11 cellular contexts compared by ENCODE assay signal in the genomic region with DNA sequence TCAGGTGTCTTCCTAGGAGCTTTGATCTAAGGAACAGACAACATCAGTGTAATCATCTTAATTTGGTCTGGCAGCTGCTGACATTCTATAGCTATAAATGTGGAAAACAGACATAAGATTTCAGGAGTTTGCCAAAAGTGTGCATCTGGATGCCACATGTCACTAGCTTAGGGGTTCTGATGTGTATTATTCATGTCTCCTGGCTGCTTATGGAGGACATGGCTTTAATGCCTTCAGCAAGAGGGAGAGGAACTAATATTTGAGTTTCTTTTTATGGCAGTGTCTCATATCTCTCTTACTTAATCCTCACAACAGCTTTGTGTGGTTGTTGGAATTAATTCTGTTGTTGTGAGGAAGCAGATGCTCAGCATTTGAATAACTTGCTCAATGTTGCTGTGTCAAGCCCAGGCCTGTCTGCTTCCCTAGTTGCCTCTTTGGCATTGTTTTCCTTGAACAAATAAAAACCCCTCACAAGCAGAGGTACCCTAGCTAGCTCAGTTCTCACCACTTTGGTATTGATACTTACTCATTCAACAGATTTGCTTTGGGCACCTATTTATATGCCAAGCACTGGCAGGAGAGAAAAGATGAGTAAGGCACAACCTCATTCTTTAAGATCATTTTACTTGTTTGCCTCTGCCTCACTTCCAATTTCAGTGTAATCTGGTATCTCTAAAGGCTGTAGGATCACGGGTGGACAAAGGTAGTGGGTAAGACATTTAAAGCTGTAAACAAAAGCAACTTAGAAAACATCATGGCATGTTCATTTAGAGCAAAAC. TPM values are rescaled to one million over a fixed set of nuclear protein-coding genes. Genes with fewer than 3 reads are reported as not detected.
A peak's percentile ranks its signal among the peaks of the same experiment; 100 is the strongest.
DNase-seq lines count a peak whose midpoint lies in the region; ATAC-seq, FAIRE-seq and TF ChIP-seq lines count a peak whose summit lies in the region.
"Had no signal": no experiment of that assay in that cellular context is flagged by ENCODE, and none has a peak within 500 bp of the region (broad histone marks: within the 10 kb centered on the region; RNA-seq: fewer than 3 reads in every experiment).

No MANE protein-coding gene starts in this region.

- no peak overlapping the region for H2BK5ac ChIP-seq in H1 (ENCODE audit: low read depth, low read length)

- no peak overlapping the region for H2BK120ac ChIP-seq in H1 (replicated peaks; ENCODE audit: low read depth, low read length)

- H3K79me1 ChIP-seq in H1 (ENCODE audit: low read depth, low read length): no peaks in the 10 kb centered on the region

- H4K91ac ChIP-seq in H1 (replicated peaks; ENCODE audit: insufficient read length, low read length): no peak overlapping the region

- no peak for TF ChIP-seq EP300 in H1 (IDR thresholded peaks at IDR 0.05; ENCODE audit: borderline replicate concordance in 1 of 2, low read depth in 2 of 2, low read length in 2 of 2)
- TF ChIP-seq EP300 in stomach (IDR thresholded peaks at IDR 0.05): no peak

- H2BK20ac ChIP-seq in H1 (ENCODE audit: low read length): no peak overlapping the region

- H3K9me3 ChIP-seq in H1 (ENCODE audit: insufficient read depth in 2 of 2, low read depth in 1 of 2, low read length in 1 of 2): no peaks in the 10 kb centered on the region
- H3K9me3 ChIP-seq in stomach: no peaks in the 10 kb centered on the region
- H3K9me3 ChIP-seq: ascending aorta had no signal

- H3K79me2 ChIP-seq in H1 (ENCODE audit: control insufficient read depth in 1 of 2, insufficient read depth in 2 of 2, low read length in 2 of 2): no peaks in the 10 kb centered on the region

- CTCF ChIA-PET in H1 (lab: Charles Lee; ENCODE audit: partially characterized antibody): interaction anchor here (1.1 to 1.8 kb wide), 2 partner anchors 11 to 42 kb away, joined by 3 to 7 read pairs; no protein-coding TSS in a partner anchor

- FAIRE-seq in H1 (lab: Jason Lieb, UNC): no peak

- ATAC-seq in HG02885 (IDR thresholded peaks at IDR 0.05; ENCODE audit: poor library complexity, unreplicated experiment) (no peak), HG03175 (IDR thresholded peaks at IDR 0.05; ENCODE audit: unreplicated experiment) (no peak)

- no peak overlapping the region for H3K9ac ChIP-seq in H1 (replicated peaks in 1 of 4; ENCODE audit: extremely low read depth in 1 of 4, low read depth in 3 of 4, low read length in 3 of 4)

- no peaks in the 10 kb centered on the region for H4K20me1 ChIP-seq in H1 (replicated peaks in 1 of 2; ENCODE audit: control insufficient read depth in 1 of 2, insufficient read depth in 2 of 2, low read length in 2 of 2)

- no peak overlapping the region for H3K4me2 ChIP-seq in H1 (ENCODE audit: insufficient read depth in 1 of 2, low read depth in 2 of 2, low read length in 2 of 2)

- POLR2A ChIA-PET in H1 (lab: Charles Lee; ENCODE audit: partially characterized antibody): interaction anchor here (0.8 to 1.4 kb wide), 2 partner anchors 23 to 25 kb away, joined by 3 to 4 read pairs; no protein-coding TSS in a partner anchor

- no peak overlapping the region for H2AK5ac ChIP-seq in H1 (ENCODE audit: low read depth, low read length)

- DNase-seq in SIG-M5 treated with dmso at 0.1 percent for 504 hours (lab: John Stamatoyannopoulos, UW; ENCODE audit: unreplicated experiment) (peak; percentile 44), SIG-M5 (lab: John Stamatoyannopoulos, UW) (no peak), NCI-H69 (lab: John Stamatoyannopoulos, UW) (peak; percentile 87), H1 (ENCODE audit: low read depth in 1 of 2, low spot score in 2 of 2) (no peak), GM19238 (ENCODE audit: insufficient read length, low spot score) (no peak), stomach (no peak)
- DNase-seq: NCI-H1092 treated with DMSO at 0.1 percent for 48 hours, retina had no signal

- H3K14ac ChIP-seq in H1 (ENCODE audit: insufficient read length): no peak overlapping the region

- intact Hi-C loops in stomach (cut with DNase I; ENCODE audit: low total_unique reads): no loop called here

- H4K8ac ChIP-seq in H1 (ENCODE audit: extremely low read depth, insufficient read depth, low read length): no peak overlapping the region

- no peak overlapping the region for H3K23ac ChIP-seq in H1 (ENCODE audit: insufficient read length)

- H3K4me3 ChIP-seq in H1 (ENCODE audit: extremely low read depth in 1 of 4, insufficient read depth in 2 of 4, low read depth in 3 of 4, low read length in 4 of 4) (no peak overlapping the region), stomach (no peak overlapping the region)
- H3K4me3 ChIP-seq: ascending aorta had no signal

- no peak for TF ChIP-seq CTCF in H1 (IDR thresholded peaks at IDR 0.05; ENCODE audit: control extremely low read depth in 1 of 3, insufficient read depth in 1 of 3, low read depth in 1 of 3, low read length in 3 of 3)
- TF ChIP-seq CTCF in stomach (IDR thresholded peaks at IDR 0.05): no peak

- H3K36me3 ChIP-seq in H1 (ENCODE audit: control insufficient read depth in 2 of 4, insufficient read depth in 4 of 4, low read length in 3 of 4) (no peaks in the 10 kb centered on the region), stomach (no peaks in the 10 kb centered on the region)
- H3K36me3 ChIP-seq: ascending aorta had no signal

- H3K4me1 ChIP-seq in H1 (replicated peaks in 1 of 4; ENCODE audit: control insufficient read depth in 3 of 4, insufficient read depth in 4 of 4, low read length in 3 of 4) (peaks cover 0 to 10% (median 2%) of the 10 kb centered on the region in 4 experiments; a peak in 2 of 7 replicates), stomach (no peaks in the 10 kb centered on the region)

- H2BK15ac ChIP-seq in H1 (ENCODE audit: low read length): no peak overlapping the region

- no peak overlapping the region for H3K56ac ChIP-seq in H1 (replicated peaks; ENCODE audit: insufficient read length, low read depth, low read length)

- WGBS in H1 (ENCODE audit: extremely low coverage in 1 of 2, insufficient coverage in 1 of 2, insufficient read length in 1 of 2, insufficient replicate concordance in 2 of 2, low coverage in 1 of 2, low lambda C conversion rate in 2 of 2, missing lambda C conversion rate in 1 of 2), 2 experiments: 64% methylated on average over 1 of the region's 1 CpG; no CpG with 5 or more reads in 1 of the 2 experiments
- 39 to 57% (median 53%) methylated on average over 1 of the region's 1 CpG for WGBS in stomach, 5 donors

- no peak overlapping the region for H3K18ac ChIP-seq in H1 (ENCODE audit: extremely low read depth, low read length)

- peak overlapping the region; percentile 2; the same call in 1 of the 2 replicates for H2AFZ ChIP-seq in H1 (ENCODE audit: low read length)

- H3K23me2 ChIP-seq in H1 (ENCODE audit: low read depth, low read length): no peaks in the 10 kb centered on the region

- no peak overlapping the region for H2BK12ac ChIP-seq in H1 (ENCODE audit: low read depth, low read length)

- TF ChIP-seq RAD21 in H1 (IDR thresholded peaks at IDR 0.05 in 1 of 2, conservative IDR thresholded peaks at IDR 0.05 in 1 of 2; ENCODE audit: low read depth in 2 of 2, low read length in 2 of 2): no peak

- TF ChIP-seq POLR2A in H1 (IDR thresholded peaks at IDR 0.05; ENCODE audit: control extremely low read depth in 1 of 2, low read depth in 2 of 2, low read length in 2 of 2): no peak
- no peak for TF ChIP-seq POLR2A in stomach (IDR thresholded peaks at IDR 0.05)

- H3K4ac ChIP-seq in H1 (replicated peaks; ENCODE audit: insufficient read length, low read depth, low read length): no peak overlapping the region

- H3K27me3 ChIP-seq in H1 (replicated peaks in 1 of 4; ENCODE audit: control insufficient read depth in 3 of 4, extremely low read depth in 1 of 4, insufficient read depth in 3 of 4, low read length in 3 of 4) (no peaks in the 10 kb centered on the region), stomach (no peaks in the 10 kb centered on the region)
- H3K27me3 ChIP-seq: ascending aorta had no signal

- H3K27ac ChIP-seq in H1 (ENCODE audit: low read depth, low read length) (no peak overlapping the region), stomach (no peak overlapping the region)
- H3K27ac ChIP-seq: ascending aorta had no signal

- no peak overlapping the region for H4K5ac ChIP-seq in H1 (ENCODE audit: insufficient read length, low read depth, low read length)

TF ChIP-seq in H1, 55 proteins besides CTCF, POLR2A, EP300 and RAD21:
- TF ChIP-seq, protein P1, sequence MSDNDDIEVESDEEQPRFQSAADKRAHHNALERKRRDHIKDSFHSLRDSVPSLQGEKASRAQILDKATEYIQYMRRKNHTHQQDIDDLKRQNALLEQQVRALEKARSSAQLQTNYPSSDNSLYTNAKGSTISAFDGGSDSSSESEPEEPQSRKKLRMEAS (IDR thresholded peaks at IDR 0.05): no peak
- TF ChIP-seq TAF1 (IDR thresholded peaks at IDR 0.05; ENCODE audit: low read depth, low read length) (no peak), KDM4A (IDR thresholded peaks at IDR 0.05; ENCODE audit: low read depth, low read length, severe bottlenecking) (no peak), EZH2 (IDR thresholded peaks at IDR 0.05; ENCODE audit: low read depth, low read length, severe bottlenecking) (no peak), SP1 (IDR thresholded peaks at IDR 0.05; ENCODE audit: low read depth, low read length) (no peak), BACH1 (IDR thresholded peaks at IDR 0.05; ENCODE audit: low read length) (no peak), RXRA (IDR thresholded peaks at IDR 0.05; ENCODE audit: insufficient read depth, low read depth, low read length) (no peak)

RNA-seq across cellular contexts. Expression of a gene that starts 39.8 kb away (rescaled TPM):
- 2.2 and 2.8 TPM in 2 replicates for total RNA-seq in H1 (2021; fragmentation: NEBNext Ultra II Directional; extraction: Animal tissue kit (Norgen Biotek cat#: 25700))
- 1.0 and 1.2 TPM in 2 replicates for polyA plus RNA-seq in H1 (2011; rRNA removed)
- 2.6 TPM for polyA plus RNA-seq in H1 (2011; cell fraction: cytosol; rRNA removed)
- 1.2 TPM for polyA plus RNA-seq in H1 (2011; cell fraction: nucleus; rRNA removed)
- 1.8 to 2.6 TPM (median 1.9 TPM) in 4 replicates for polyA plus RNA-seq in H1 (2012, experiment 1 of 2)
- polyA plus RNA-seq in H1 (2012, experiment 2 of 2): 0.34 TPM
- 1.0 TPM for polyA plus RNA-seq in H1 (2013, experiment 1 of 2)
- polyA plus RNA-seq in H1 (2013, experiment 2 of 2): 1.1 TPM
- 1.8 and 2.5 TPM in 2 replicates for polyA minus RNA-seq in H1 (2011; rRNA and poly(A)+ RNA removed)
- polyA minus RNA-seq in H1 (2011; cell fraction: cytosol; rRNA and poly(A)+ RNA removed): 2.3 TPM
- 9.2 TPM for polyA minus RNA-seq in H1 (2011; cell fraction: nucleus; rRNA and poly(A)+ RNA removed)
- total RNA-seq in stomach: 10 to 100 TPM; 14.7 to 78.1 (median 26.7) TPM
- 1 to 10 TPM; 1.6 to 2.6 (median 2.3) TPM for polyA plus RNA-seq in stomach

RNA-seq across cellular contexts. Expression of a gene that starts 48.2 kb away (rescaled TPM):
- total RNA-seq in H1 (2021; fragmentation: NEBNext Ultra II Directional; extraction: Animal tissue kit (Norgen Biotek cat#: 25700)): 120 and 127 TPM in 2 replicates
- polyA plus RNA-seq in H1 (2011; rRNA removed) (56.8 and 70.6 TPM in 2 replicates), stomach (10 to 100 TPM; 19.4 to 64.3 (median 54.2) TPM)
- polyA plus RNA-seq in H1 (2011; cell fraction: cytosol; rRNA removed): 89.5 TPM
- polyA plus RNA-seq in H1 (2011; cell fraction: nucleus; rRNA removed): 112 TPM
- 82.0 to 110 TPM (median 92.9 TPM) in 4 replicates for polyA plus RNA-seq in H1 (2012, experiment 1 of 2)
- 9.3 TPM for polyA plus RNA-seq in H1 (2012, experiment 2 of 2)
- 62.9 TPM for polyA plus RNA-seq in H1 (2013, experiment 1 of 2)
- polyA plus RNA-seq in H1 (2013, experiment 2 of 2): 66.1 TPM
- polyA minus RNA-seq in H1 (2011; rRNA and poly(A)+ RNA removed): 256 and 340 TPM in 2 replicates
- 47.9 TPM for polyA minus RNA-seq in H1 (2011; cell fraction: cytosol; rRNA and poly(A)+ RNA removed)
- polyA minus RNA-seq in H1 (2011; cell fraction: nucleus; rRNA and poly(A)+ RNA removed): 122 TPM
- total RNA-seq in stomach: 100 to 1,000 TPM in 2 of 5 donors, 10 to 100 TPM in 3; 61.8 to 208 (median 89.5) TPM

Comparison
In these comparisons a context has a peak if more than half of its experiments do, and no peak if none do; other contexts are left out.
1. DNase-seq: peak in SIG-M5 treated with dmso at 0.1 percent for 504 hours (single experiment) and NCI-H69 (single experiment); none in SIG-M5 (single experiment), H1 (0 of 2), GM19238 (single experiment) and stomach (single experiment).